ENCODE assay signal across 12 cellular contexts in the genomic region with DNA sequence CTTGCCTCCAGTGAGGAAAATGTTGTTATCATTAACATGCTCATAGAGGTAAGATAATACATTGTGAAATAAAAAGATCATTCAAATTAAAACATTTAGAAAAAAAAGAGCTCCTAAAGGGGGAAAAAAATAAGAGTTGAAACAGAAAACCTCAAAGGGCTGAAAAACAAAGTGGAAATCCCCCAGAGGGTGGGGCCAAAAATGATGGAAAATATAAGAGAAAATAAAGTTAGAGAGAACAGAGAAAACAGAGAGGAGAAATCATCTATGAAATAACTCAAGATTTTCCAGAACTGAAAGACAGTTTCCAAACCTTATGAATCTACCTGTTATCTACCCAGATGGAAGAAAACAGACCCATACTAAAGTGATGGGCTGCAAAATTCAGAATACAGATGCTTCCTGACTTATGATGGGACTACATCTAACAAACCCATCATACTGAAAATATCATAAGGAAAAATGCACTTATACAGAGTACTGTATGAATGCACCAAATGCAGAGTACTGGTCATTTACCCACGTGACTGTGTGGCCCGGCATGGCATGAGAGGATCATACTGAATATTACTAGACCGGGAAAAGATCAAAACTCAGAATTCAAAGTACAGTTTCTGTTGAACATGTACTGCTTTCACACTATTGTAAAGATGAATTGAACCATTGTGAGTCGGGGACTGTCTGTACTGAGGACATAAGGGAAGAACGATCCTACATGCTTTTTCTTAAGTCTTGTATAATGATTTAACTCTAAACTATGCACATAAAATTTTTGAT. TPM values are rescaled to one million over a fixed set of nuclear protein-coding genes. Genes with fewer than 3 reads are reported as not detected.
A peak's percentile ranks its signal among the peaks of the same experiment; 100 is the strongest.
DNase-seq lines count a peak whose midpoint lies in the region; ATAC-seq, FAIRE-seq and TF ChIP-seq lines count a peak whose summit lies in the region.
"Had no signal": no experiment of that assay in that cellular context is flagged by ENCODE, and none has a peak within 500 bp of the region (broad histone marks: within the 10 kb centered on the region; RNA-seq: fewer than 3 reads in every experiment).

No MANE protein-coding gene starts in this region.

- H3K79me2 ChIP-seq in H9 (ENCODE audit: insufficient read depth, low read length): peaks cover 31% of the 10 kb centered on the region; the same call in 1 of the 2 replicates

- no peak for TF ChIP-seq EP300 in A549 (IDR thresholded peaks at IDR 0.05)

- H3K14ac ChIP-seq in H9 (ENCODE audit: insufficient read depth, low read length): no peak overlapping the region

- in situ Hi-C loops in G401 (cut with HindIII; ENCODE audit: low sequenced_read_pairs): no loop called here

- no peak overlapping the region for H2AFZ ChIP-seq in H9 (ENCODE audit: low read length)

- no peak overlapping the region for H3K23ac ChIP-seq in H9 (ENCODE audit: insufficient read length, low read depth, low read length)

- no peak overlapping the region for H3K4me3 ChIP-seq in A549
- peak overlapping the region; percentile 30 for H3K4me3 ChIP-seq in iPS-20b (ENCODE audit: low read length)

- H4K20me1 ChIP-seq in H9 (ENCODE audit: control insufficient read depth, insufficient read depth, insufficient read length): no peaks in the 10 kb centered on the region

- no peak overlapping the region for H4K91ac ChIP-seq in H9 (ENCODE audit: insufficient read length, low read depth, low read length)

- no peak for ATAC-seq in A549

- H2BK5ac ChIP-seq in H9 (ENCODE audit: insufficient read length, low read length): no peak overlapping the region

- H3K9me3 ChIP-seq in A549 (no peaks in the 10 kb centered on the region), H9 (ENCODE audit: control insufficient read depth, low read depth, low read length) (no peaks in the 10 kb centered on the region), iPS-20b (ENCODE audit: insufficient read depth, low read depth, low read length) (no peaks in the 10 kb centered on the region)
- H3K9me3 ChIP-seq: transverse colon had no signal

- no peak overlapping the region for H4K5ac ChIP-seq in H9 (ENCODE audit: insufficient read length, low read depth, low read length)

- FAIRE-seq in A549 (lab: Jason Lieb, UNC) (no peak), HTR-8/SVneo (lab: Jason Lieb, UNC) (no peak)
- FAIRE-seq: TTC549 had no signal

- DNase-seq in A549 (ENCODE audit: low read depth in 1 of 2, low spot score in 1 of 2) (no peak), H9 (no peak), NCI-H446 treated with DMSO at 0.1 percent for 48 hours (lab: John Stamatoyannopoulos, UW) (no peak), HTR-8/SVneo (ENCODE audit: insufficient read length, low spot score) (no peak), G401 (ENCODE audit: low spot score) (no peak)
- DNase-seq in activated CD8-positive, alpha-beta memory T cell treated with anti-CD3 and anti-CD28 coated beads, Interleukin-2, amount 50 U/mL, for 48 hours: no peak
- DNase-seq: cerebellar nuclear complex, kidney glomerular epithelial cell, transverse colon had no signal

- peaks cover 49% of the 10 kb centered on the region in 2 experiments for H3K4me1 Mint-ChIP-seq in H9
- H3K4me1 Mint-ChIP-seq in activated naive CD4-positive, alpha-beta T cell treated with anti-CD3 and anti-CD28 coated beads, Interleukin-2, amount 50 U/mL, for 24 hours: peaks cover 70% of the 10 kb centered on the region

- H3K27ac Mint-ChIP-seq in H9: peak overlapping the region; percentile 81 to 90 (median 85); a peak in 4 of 7 replicates
- peak overlapping the region; percentile 88 for H3K27ac Mint-ChIP-seq in activated naive CD4-positive, alpha-beta T cell treated with anti-CD3 and anti-CD28 coated beads, Interleukin-2, amount 50 U/mL, for 24 hours

- no peak overlapping the region for H4K8ac ChIP-seq in H9 (replicated peaks; ENCODE audit: insufficient read length, low read depth, low read length)

- H2BK20ac ChIP-seq in H9 (ENCODE audit: low read depth, low read length, poor library complexity, severe bottlenecking): no peak overlapping the region

- H3K27me3 ChIP-seq in H9 (ENCODE audit: insufficient read depth, low read length) (no peaks in the 10 kb centered on the region), iPS-20b (ENCODE audit: insufficient read depth, low read length) (peaks cover 3% of the 10 kb centered on the region; the same call in 1 of the 2 replicates)
- H3K27me3 ChIP-seq: transverse colon had no signal

- H3K4me3 Mint-ChIP-seq in H9: peak overlapping the region; percentile 54 to 64
- peak overlapping the region; percentile 96 for H3K4me3 Mint-ChIP-seq in activated naive CD4-positive, alpha-beta T cell treated with anti-CD3 and anti-CD28 coated beads, Interleukin-2, amount 50 U/mL, for 24 hours

- peaks cover 4% of the 10 kb centered on the region for H3K23me2 ChIP-seq in H9 (ENCODE audit: insufficient read length, low read depth, low read length, poor library complexity, severe bottlenecking)

- POLR2A ChIA-PET in A549 (lab: Yijun Ruan, JAX): interaction anchor here (0.7 kb wide), 1 partner anchor 212 kb away, joined by 6 read pairs; the partner anchor contains the start of genes AK9 and FIG4

- H3K4ac ChIP-seq in H9 (ENCODE audit: low read depth, low read length): no peak overlapping the region

- H3T11ph ChIP-seq in H9 (ENCODE audit: low read length): no peak overlapping the region

- H3K9me3 Mint-ChIP-seq in H9: no peaks in the 10 kb centered on the region
- no peaks in the 10 kb centered on the region for H3K9me3 Mint-ChIP-seq in activated naive CD4-positive, alpha-beta T cell treated with anti-CD3 and anti-CD28 coated beads, Interleukin-2, amount 50 U/mL, for 24 hours

- peaks cover 2% of the 10 kb centered on the region for H3K79me1 ChIP-seq in H9 (ENCODE audit: insufficient read depth, low read depth, low read length, poor library complexity, severe bottlenecking)

- H3K4me2 ChIP-seq in A549: peak overlapping the region; percentile 48
- H3K4me2 ChIP-seq in H9 (ENCODE audit: insufficient read depth, insufficient read length, low read length): peak overlapping the region; percentile 43

- H3K27me3 Mint-ChIP-seq in H9 (ENCODE audit: low read depth): no peaks in the 10 kb centered on the region
- H3K27me3 Mint-ChIP-seq in activated naive CD4-positive, alpha-beta T cell treated with anti-CD3 and anti-CD28 coated beads, Interleukin-2, amount 50 U/mL, for 24 hours: no peaks in the 10 kb centered on the region

- H3K56ac ChIP-seq in H9 (ENCODE audit: insufficient read length, low read depth, low read length): no peak overlapping the region

- H3K36me3 ChIP-seq in iPS-20b (ENCODE audit: insufficient read depth, low read depth, low read length): peaks cover 70% of the 10 kb centered on the region

- H3K27ac ChIP-seq in A549 (no peak overlapping the region), H9 (ENCODE audit: insufficient read length, low read depth, low read length) (no peak overlapping the region), iPS-20b (ENCODE audit: low read length) (no peak overlapping the region)
- H3K27ac ChIP-seq: transverse colon had no signal

- H3K4me1 ChIP-seq in A549 (peaks cover 43% of the 10 kb centered on the region; the same call in 2 of the 3 replicates), H9 (ENCODE audit: insufficient read depth, low read length) (peaks cover 13% of the 10 kb centered on the region; the same call in 1 of the 2 replicates), iPS-20b (ENCODE audit: insufficient read depth, low read length) (peaks cover 15% of the 10 kb centered on the region; the same call in 1 of the 2 replicates)

- H3K18ac ChIP-seq in H9 (ENCODE audit: insufficient read length, low read depth, low read length): no peak overlapping the region

- whole genome bisulfite sequencing in A549 (ENCODE audit: missing lambda C conversion rate): 82% methylated on average over 5 of the region's 5 CpGs
- no CpG with 5 or more reads among the region's 5 CpGs for WGBS in H9 (ENCODE audit: extremely low coverage, insufficient read length, low lambda C conversion rate)

- H2AK5ac ChIP-seq in H9 (ENCODE audit: insufficient read length, low read length): no peak overlapping the region

- H3K36me3 Mint-ChIP-seq in H9 (ENCODE audit: insufficient read depth in 1 of 3, low read depth in 3 of 3): peaks cover 30 to 75% (median 67%) of the 10 kb centered on the region in 3 experiments
- peaks cover 36% of the 10 kb centered on the region for H3K36me3 Mint-ChIP-seq in activated naive CD4-positive, alpha-beta T cell treated with anti-CD3 and anti-CD28 coated beads, Interleukin-2, amount 50 U/mL, for 24 hours

- H2BK15ac ChIP-seq in H9 (ENCODE audit: low read depth, low read length): no peak overlapping the region

- no peak overlapping the region for H2BK120ac ChIP-seq in H9 (ENCODE audit: low read depth, low read length, poor library complexity, severe bottlenecking)

- H2BK12ac ChIP-seq in H9 (ENCODE audit: insufficient read length, low read depth, low read length): no peak overlapping the region

- TF ChIP-seq CTCF in A549 (IDR thresholded peaks at IDR 0.05) (no peak), H9 (conservative IDR thresholded peaks at IDR 0.05) (no peak)

- CTCF ChIA-PET in A549 (lab: Yijun Ruan, JAX): interaction anchor here (0.7 to 0.8 kb wide), 2 partner anchors 15 to 708 kb away, joined by 4 to 5 read pairs; no protein-coding TSS in a partner anchor

- TF ChIP-seq RAD21 in A549 (conservative IDR thresholded peaks at IDR 0.05 in 1 of 2, IDR thresholded peaks at IDR 0.05 in 1 of 2): no peak

- no peak for TF ChIP-seq POLR2A in A549 (IDR thresholded peaks at IDR 0.05; ENCODE audit: low read length)

- H3K9ac ChIP-seq in H9 (ENCODE audit: extremely low read depth, insufficient read length, low read length): peak overlapping the region; percentile 26
- peak overlapping the region; percentile 55; the same call in 1 of the 2 replicates for H3K9ac ChIP-seq in iPS-20b (ENCODE audit: low read depth, low read length)

RNA-seq across cellular contexts. Expression of gene ZBTB24, which starts 4.0 kb away (rescaled TPM):
- polyA plus RNA-seq in A549 (2011; rRNA removed) (5.2 and 5.4 TPM in 2 replicates), A549 (2017; fragmentation: RNase III; extraction: RNeasy Plus Mini Kit Qiagen cat#74134 plus additional on column Dnase treatment) (4.3 to 4.5 TPM (median 4.5 TPM) in 3 replicates)
- 1.7 and 2.1 TPM in 2 replicates for polyA plus RNA-seq in A549 (2012; cell fraction: cytosol; rRNA removed)
- 1.7 and 2.0 TPM in 2 replicates for polyA plus RNA-seq in A549 (2012; cell fraction: nucleus; rRNA removed)
- polyA minus RNA-seq in A549 (2011; rRNA and poly(A)+ RNA removed): 6.7 and 7.4 TPM in 2 replicates
- 25.6 and 27.3 TPM in 2 replicates for total RNA-seq in H9 (2021)
- 6.6 and 12.7 TPM in 2 replicates for total RNA-seq in G401 (2014; rRNA removed; shearing (Covaris generic))

RNA-seq across cellular contexts. Expression of gene MICAL1, which starts 23.5 kb away (rescaled TPM):
- polyA plus RNA-seq in A549 (2011; rRNA removed): 14.1 and 14.9 TPM in 2 replicates
- polyA plus RNA-seq in A549 (2012; cell fraction: cytosol; rRNA removed): 8.9 and 10.7 TPM in 2 replicates
- 105 and 108 TPM in 2 replicates for polyA plus RNA-seq in A549 (2012; cell fraction: nucleus; rRNA removed)
- 13.4 to 20.3 TPM (median 16.9 TPM) in 3 replicates for polyA plus RNA-seq in A549 (2017; fragmentation: RNase III; extraction: RNeasy Plus Mini Kit Qiagen cat#74134 plus additional on column Dnase treatment)
- 11.1 and 12.9 TPM in 2 replicates for polyA minus RNA-seq in A549 (2011; rRNA and poly(A)+ RNA removed)
- total RNA-seq in H9 (2021): 84.9 and 92.9 TPM in 2 replicates
- 20.4 and 21.3 TPM in 2 replicates for total RNA-seq in G401 (2014; rRNA removed; shearing (Covaris generic))

RNA-seq across cellular contexts. Expression of gene SMPD2, which starts 38.5 kb away (rescaled TPM):
- polyA plus RNA-seq in A549 (2011; rRNA removed): 9.6 and 13.1 TPM in 2 replicates
- polyA plus RNA-seq in A549 (2012; cell fraction: cytosol; rRNA removed): 12.4 and 14.5 TPM in 2 replicates
- 20.1 and 21.3 TPM in 2 replicates for polyA plus RNA-seq in A549 (2012; cell fraction: nucleus; rRNA removed)
- 10.0 to 10.7 TPM (median 10.6 TPM) in 3 replicates for polyA plus RNA-seq in A549 (2017; fragmentation: RNase III; extraction: RNeasy Plus Mini Kit Qiagen cat#74134 plus additional on column Dnase treatment)
- 28.5 and 42.4 TPM in 2 replicates for polyA minus RNA-seq in A549 (2011; rRNA and poly(A)+ RNA removed)
- 13.0 and 13.1 TPM in 2 replicates for total RNA-seq in H9 (2021)
- total RNA-seq in G401 (2014; rRNA removed; shearing (Covaris generic)): 16.1 and 21.8 TPM in 2 replicates

RNA-seq across cellular contexts. Expression of gene PPIL6, which starts 38.6 kb away (rescaled TPM):
- polyA plus RNA-seq in A549 (2011; rRNA removed): 4.4 and 5.0 TPM in 2 replicates
- polyA plus RNA-seq in A549 (2012; cell fraction: cytosol; rRNA removed): 0.63 and 0.94 TPM in 2 replicates
- polyA plus RNA-seq in A549 (2012; cell fraction: nucleus; rRNA removed): 0.22 and 0.24 TPM in 2 replicates
- 1.6 to 2.7 TPM (median 2.0 TPM) in 3 replicates for polyA plus RNA-seq in A549 (2017; fragmentation: RNase III; extraction: RNeasy Plus Mini Kit Qiagen cat#74134 plus additional on column Dnase treatment)
- 0.37 and 1.6 TPM in 2 replicates for polyA minus RNA-seq in A549 (2011; rRNA and poly(A)+ RNA removed)
- 0.26 and 1.0 TPM in 2 replicates for total RNA-seq in H9 (2021)
- total RNA-seq in G401 (2014; rRNA removed; shearing (Covaris generic)): 2.8 and 4.2 TPM in 2 replicates
